Comparison of ENCODE assay signal across 31 cellular contexts in the genomic region with DNA sequence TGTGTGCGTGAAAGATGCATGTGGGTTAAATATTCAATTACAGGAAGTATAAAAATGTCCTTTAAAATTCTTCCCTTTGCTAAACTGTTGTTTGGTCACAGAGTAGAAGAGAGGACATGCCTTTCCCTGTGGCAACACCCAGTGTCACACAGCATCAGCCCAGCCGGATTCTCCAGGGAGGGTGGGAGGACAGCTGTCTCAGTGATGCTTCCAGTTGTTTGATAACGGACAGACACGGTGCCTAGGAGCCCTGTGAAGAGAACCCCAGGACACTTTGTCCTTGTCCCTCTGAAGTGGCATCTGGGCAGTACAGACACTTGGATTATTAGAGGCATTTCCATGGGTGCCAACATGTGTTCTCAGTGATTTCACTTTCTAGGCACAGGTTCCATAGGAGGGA.
"Had no signal": no experiment of that assay in that cellular context is flagged by ENCODE, and none has a peak within 500 bp of the region (broad histone marks: within the 10 kb centered on the region; RNA-seq: fewer than 3 reads in every experiment).

No MANE protein-coding gene starts in this region.

- H3K4me1 ChIP-seq: ascending aorta, lower lobe of right lung, tibial nerve had no signal

- DNase-seq: activated CD4-positive, alpha-beta memory T cell treated with anti-CD3 and anti-CD28 coated beads, Interleukin-2, amount 10 ng/mL, durations not matched to agents 7 days and 5 days; activated CD4-positive, alpha-beta T cell treated with anti-CD3 and anti-CD28 coated beads for 1 hour; activated CD4-positive, alpha-beta T cell treated with anti-CD3 and anti-CD28 coated beads, Interleukin-2, amount 10 ng/mL, durations not matched to agents 7 days and 5 days; activated CD8-positive, alpha-beta memory T cell treated with anti-CD3 and anti-CD28 coated beads, Interleukin-2, amount 50 U/mL, for 48 hours; activated gamma-delta T cell; activated naive CD4-positive, alpha-beta T cell treated with anti-CD3 and anti-CD28 coated beads, Interleukin-2, amount 10 ng/mL, durations not matched to agents 7 days and 5 days; activated naive CD8-positive, alpha-beta T cell treated with anti-CD3 and anti-CD28 coated beads, Interleukin-2, amount 10 ng/mL, durations not matched to agents 7 days and 5 days; activated T-cell treated with anti-CD3 and anti-CD28 coated beads, Interleukin-2, amount 50 U/mL, for 24 hours; cerebellar nuclear complex; cortex of kidney; foreskin fibroblast; heart right ventricle; kidney glomerular epithelial cell; lower lobe of right lung; mesendoderm; mucosa of descending colon; naive B cell; nephron progenitor cell; retina; stimulated activated CD4-positive, alpha-beta T cell treated with anti-CD3 and anti-CD28 coated beads, Interleukin-1b, Interleukin-23, amount 100 ng/mL, for 48 hours; stimulated activated naive CD4-positive, alpha-beta T cell; T-helper 2 cell had no signal

- H3K36me3 ChIP-seq: cardiac muscle cell had no signal

- H3K4me3 ChIP-seq: ascending aorta, cardiac muscle cell, heart right ventricle, lower lobe of right lung, mucosa of descending colon, smooth muscle cell, tibial nerve had no signal

- H3K27ac ChIP-seq: ascending aorta, cardiac muscle cell, heart right ventricle, lower lobe of right lung, neutrophil, tibial nerve had no signal

- ATAC-seq: esophagus mucosa, left lobe of liver, lower lobe of right lung, mucosa of descending colon, sciatic nerve, WTC11 had no signal

- H3K27me3 ChIP-seq: ascending aorta, cardiac muscle cell, heart right ventricle, neutrophil, tibial nerve had no signal

- H3K9me3 ChIP-seq: ascending aorta, heart right ventricle, lower lobe of right lung, mucosa of descending colon, neutrophil, tibial nerve had no signal
